Comparison of ENCODE assay signal across 10 cellular contexts in the genomic region with DNA sequence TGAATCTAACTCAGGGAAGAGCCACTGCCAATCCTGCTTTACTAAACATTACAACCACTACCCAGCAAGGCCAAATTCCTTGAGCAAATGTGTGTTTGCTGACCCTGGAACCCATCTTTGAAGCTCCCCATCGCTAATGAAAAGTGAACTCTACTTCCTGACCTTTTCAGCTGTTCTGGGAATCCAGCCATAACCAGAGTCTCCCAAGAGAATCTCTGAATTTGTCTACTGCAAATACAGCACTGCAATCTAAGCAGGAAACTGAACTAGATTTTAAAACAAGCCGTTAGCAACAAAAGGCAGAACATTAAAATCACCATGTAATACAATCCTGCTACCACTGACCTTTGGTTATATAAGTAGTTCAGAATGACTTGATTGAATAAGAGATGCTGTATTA.
DNase-seq lines count a peak whose midpoint lies in the region; ATAC-seq and TF ChIP-seq lines count a peak whose summit lies in the region.
"Had no signal": no experiment of that assay in that cellular context is flagged by ENCODE, and none has a peak within 500 bp of the region (broad histone marks: within the 10 kb centered on the region; RNA-seq: fewer than 3 reads in every experiment).

No MANE protein-coding gene starts in this region.

- peaks cover 11% of the 10 kb centered on the region; the same call in 1 of the 2 replicates for H4K20me1 ChIP-seq in IMR-90 (ENCODE audit: insufficient read depth, low read length)

- no peak overlapping the region for H2BK15ac ChIP-seq in IMR-90 (ENCODE audit: low read depth, low read length)

- intact Hi-C loops in IMR-90 (cut with micrococcal nuclease) = no loop called here
- intact Hi-C loops in tibial artery (cut with DNase I; ENCODE audit: low total_unique reads) = no loop called here

- H3K36me3 Mint-ChIP-seq in T-helper 2 cell treated with Interferon-gamma antibody and Interleukin-4, amounts not matched to agents 5 μg/mL and 100 μg/mL, for 36 hours (ENCODE audit: low read depth) = no peaks in the 10 kb centered on the region
- H3K36me3 Mint-ChIP-seq: activated CD8-positive, alpha-beta memory T cell treated with anti-CD3 and anti-CD28 coated beads, Interleukin-2, amount 10 ng/mL, durations not matched to agents 7 days and 5 days had no signal

- BruUV-seq in IMR-90 (replicated peaks; lab: Mats Ljungman, UMichigan) = no TSS peak

- ATAC-seq in IMR-90 (ENCODE audit: low read depth) (peak; percentile 63), HG03521 (IDR thresholded peaks at IDR 0.05; ENCODE audit: unreplicated experiment) (no peak)
- ATAC-seq: activated CD8-positive, alpha-beta memory T cell treated with anti-CD3 and anti-CD28 coated beads, Interleukin-2, amount 10 ng/mL, durations not matched to agents 7 days and 5 days had no signal

- H3K27me3 ChIP-seq in IMR-90 (ENCODE audit: control insufficient read depth, insufficient read depth, low read length) (no peaks in the 10 kb centered on the region), liver (ENCODE audit: control insufficient read depth in 4 of 4, insufficient read depth in 4 of 4, low read length in 3 of 4) (no peaks in the 10 kb centered on the region), tibial artery (no peaks in the 10 kb centered on the region)

- H3K4me1 ChIP-seq in IMR-90 (ENCODE audit: control insufficient read depth, insufficient read depth, low read length) (peaks cover 8% of the 10 kb centered on the region), liver (ENCODE audit: control insufficient read depth in 4 of 4, insufficient read depth in 4 of 4, low read length in 3 of 4) (peaks cover 0 to 26% (median 20%) of the 10 kb centered on the region in 4 donors), tibial artery (peaks cover 0 to 25% (median 15%) of the 10 kb centered on the region in 4 donors)

- peak overlapping the region; percentile 15 for H3K4me2 ChIP-seq in IMR-90 (ENCODE audit: low read depth, low read length)

- no peak overlapping the region; the same call in 1 of the 2 replicates for H2BK20ac ChIP-seq in IMR-90 (ENCODE audit: low read depth, low read length)

- DNase-seq in IMR-90 (peak; percentile 84), brain pericyte (ENCODE audit: low read depth, low spot score) (peak; percentile 94), tibial artery (no peak), T-helper 9 cell (no peak)
- no peak for DNase-seq in T-helper 2 cell treated with Interferon-gamma antibody and Interleukin-4, amounts not matched to agents 5 μg/mL and 100 μg/mL, for 36 hours (ENCODE audit: low spot score)
- DNase-seq: activated CD8-positive, alpha-beta memory T cell treated with anti-CD3 and anti-CD28 coated beads, Interleukin-2, amount 10 ng/mL, durations not matched to agents 7 days and 5 days; NCI-H1930; stimulated activated CD4-positive, alpha-beta T cell treated with anti-CD3 and anti-CD28 coated beads, Interleukin-12 subunit alpha, Interleukin-12 subunit beta, amount 100 ng/mL, for 4 hours had no signal

- no peak overlapping the region for H3K27ac Mint-ChIP-seq in T-helper 2 cell treated with Interferon-gamma antibody and Interleukin-4, amounts not matched to agents 5 μg/mL and 100 μg/mL, for 36 hours
- H3K27ac Mint-ChIP-seq: activated CD8-positive, alpha-beta memory T cell treated with anti-CD3 and anti-CD28 coated beads, Interleukin-2, amount 10 ng/mL, durations not matched to agents 7 days and 5 days had no signal

- H4K8ac ChIP-seq in IMR-90 (ENCODE audit: low read depth in 2 of 2, low read length in 2 of 2) = no peak overlapping the region

- CTCF ChIA-PET in IMR-90 (lab: Yijun Ruan, JAX) = interaction anchor here (0.9 to 1.1 kb wide), 3 partner anchors 10 to 292 kb away, joined by 3 to 4 read pairs (median 4); no protein-coding TSS in a partner anchor

- H3K9me3 ChIP-seq in IMR-90 (ENCODE audit: control insufficient read depth, insufficient read depth, low read length) = no peaks in the 10 kb centered on the region
- H3K9me3 ChIP-seq in liver (ENCODE audit: control insufficient read depth in 4 of 4, low read length in 3 of 4) = no peaks in the 10 kb centered on the region
- H3K9me3 ChIP-seq in tibial artery = no peaks in the 10 kb centered on the region

- 0 out of 2 replicates have a peak, but pooled peaks cover 3% of the 10 kb centered on the region for H3K9me1 ChIP-seq in IMR-90 (ENCODE audit: insufficient read depth, low read length)

- no peak for TF ChIP-seq CTCF in IMR-90 (conservative IDR thresholded peaks at IDR 0.05; ENCODE audit: low read depth, low read length)
- TF ChIP-seq CTCF in liver (IDR thresholded peaks at IDR 0.05; ENCODE audit: low read depth, low read length, missing input control) = no peak
- no peak for TF ChIP-seq CTCF in tibial artery (IDR thresholded peaks at IDR 0.05)

- H3K14ac ChIP-seq in IMR-90 (replicated peaks; ENCODE audit: low read depth, low read length) = no peak overlapping the region; the same call in 1 of the 2 replicates

- TF ChIP-seq RAD21 in IMR-90 (IDR thresholded peaks at IDR 0.05; ENCODE audit: low read length) (no peak), liver (IDR thresholded peaks at IDR 0.05) (peak; percentile 60 to 70)

- H4K91ac ChIP-seq in IMR-90 (ENCODE audit: insufficient read depth, low read depth, low read length) = no peak overlapping the region

- H3K9ac ChIP-seq in IMR-90 (ENCODE audit: low read depth, low read length) (no peak overlapping the region), liver (ENCODE audit: low read depth in 1 of 2, low read length in 2 of 2) (no peak overlapping the region)

- in situ Hi-C loops in IMR-90 (cut with MboI; ENCODE audit: low sequenced_read_pairs) = loop anchor here (25.0 kb wide), 1 partner anchor 1192 kb away; no protein-coding TSS in a partner anchor

- 0 out of 2 replicates have a peak overlapping the region, but pooled peaks have one; percentile 2 for H3K23ac ChIP-seq in IMR-90 (ENCODE audit: low read depth, low read length)

- POLR2A ChIA-PET in IMR-90 (lab: Charles Lee; ENCODE audit: unreplicated experiment) = no interaction called here

- no peak overlapping the region for H3K4me3 ChIP-seq in IMR-90 (ENCODE audit: insufficient read depth, low read depth, low read length)
- no peak overlapping the region for H3K4me3 ChIP-seq in liver (ENCODE audit: low read depth in 1 of 3, low read length in 3 of 3)
- H3K4me3 ChIP-seq in tibial artery = no peak overlapping the region

- H2BK5ac ChIP-seq in IMR-90 (ENCODE audit: low read depth, low read length, poor library complexity, severe bottlenecking) = peak overlapping the region; percentile 40

- no peaks in the 10 kb centered on the region for H3K9me3 Mint-ChIP-seq in T-helper 2 cell treated with Interferon-gamma antibody and Interleukin-4, amounts not matched to agents 5 μg/mL and 100 μg/mL, for 36 hours

- no peak overlapping the region for H3K4ac ChIP-seq in IMR-90 (ENCODE audit: low read depth, low read length)

- peak overlapping the region; percentile 1; the same call in 1 of the 2 replicates for H2BK120ac ChIP-seq in IMR-90 (ENCODE audit: low read depth, low read length)

- no peaks in the 10 kb centered on the region for H3K36me3 ChIP-seq in IMR-90 (ENCODE audit: control insufficient read depth, insufficient read depth, low read length)
- no peaks in the 10 kb centered on the region for H3K36me3 ChIP-seq in liver (ENCODE audit: control insufficient read depth in 4 of 4, insufficient read depth in 3 of 4, low read depth in 1 of 4, low read length in 3 of 4)
- no peaks in the 10 kb centered on the region for H3K36me3 ChIP-seq in tibial artery

- H3K79me1 ChIP-seq in IMR-90 (ENCODE audit: low read depth in 1 of 2, low read length in 2 of 2) = peaks cover 17 to 21% of the 10 kb centered on the region in 2 experiments; a peak in 3 of 4 replicates

- dilution Hi-C loops in IMR-90 (cut with HindIII; ENCODE audit: low sequenced_read_pairs, unreplicated experiment) = no loop called here

- H4K5ac ChIP-seq in IMR-90 (ENCODE audit: low read depth, low read length) = no peak overlapping the region

- 0% methylated on average over 1 of the region's 2 CpGs; no CpG with 5 or more reads in 1 of the 2 experiments for WGBS in IMR-90 (ENCODE audit: extremely low coverage in 2 of 2, insufficient read length in 1 of 2), 2 experiments
- 17% methylated on average over 2 of the region's 2 CpGs for WGBS in liver

- no peak overlapping the region for H2AFZ ChIP-seq in IMR-90 (replicated peaks; ENCODE audit: low read length, poor library complexity)

- no peak overlapping the region for H2AK9ac ChIP-seq in IMR-90 (replicated peaks; ENCODE audit: low read depth, low read length, poor library complexity)

- H3K56ac ChIP-seq in IMR-90 (ENCODE audit: extremely low read depth, insufficient read depth, low read length) = no peak overlapping the region

- no peak for TF ChIP-seq POLR2A in IMR-90 (IDR thresholded peaks at IDR 0.05; ENCODE audit: low read depth, low read length)

- H3K18ac ChIP-seq in IMR-90 (ENCODE audit: low read depth, low read length) = no peak overlapping the region

- no peak overlapping the region for H2AK5ac ChIP-seq in IMR-90 (ENCODE audit: low read depth, low read length)

- H3K27me3 Mint-ChIP-seq in T-helper 2 cell treated with Interferon-gamma antibody and Interleukin-4, amounts not matched to agents 5 μg/mL and 100 μg/mL, for 36 hours (ENCODE audit: low read depth) = no peaks in the 10 kb centered on the region
- H3K27me3 Mint-ChIP-seq: activated CD8-positive, alpha-beta memory T cell treated with anti-CD3 and anti-CD28 coated beads, Interleukin-2, amount 10 ng/mL, durations not matched to agents 7 days and 5 days had no signal

- no peak overlapping the region for H3K4me3 Mint-ChIP-seq in T-helper 2 cell treated with Interferon-gamma antibody and Interleukin-4, amounts not matched to agents 5 μg/mL and 100 μg/mL, for 36 hours
- H3K4me3 Mint-ChIP-seq: activated CD8-positive, alpha-beta memory T cell treated with anti-CD3 and anti-CD28 coated beads, Interleukin-2, amount 10 ng/mL, durations not matched to agents 7 days and 5 days had no signal

- no peaks in the 10 kb centered on the region for H3K4me1 Mint-ChIP-seq in T-helper 2 cell treated with Interferon-gamma antibody and Interleukin-4, amounts not matched to agents 5 μg/mL and 100 μg/mL, for 36 hours (ENCODE audit: low read depth)

- H3K27ac ChIP-seq in IMR-90 (ENCODE audit: insufficient read depth, low read length) (peak overlapping the region; percentile 68; the same call in 1 of the 2 replicates), liver (ENCODE audit: low read depth in 1 of 2, low read length in 2 of 2) (peak overlapping the region; percentile 7 to 19), tibial artery (peak overlapping the region; percentile 20 to 42)

TF ChIP-seq in IMR-90, 13 proteins besides CTCF, POLR2A, EP300 and RAD21:
- TF ChIP-seq MAFK (IDR thresholded peaks at IDR 0.05; ENCODE audit: low read depth, low read length) = no peak
TF ChIP-seq in IMR-90: peak in this region for 0.

TF ChIP-seq in liver, 16 proteins besides CTCF, POLR2A, EP300 and RAD21 (continues in another document):
- peak; percentile 49 for TF ChIP-seq HNF4G (IDR thresholded peaks at IDR 0.05)
- TF ChIP-seq EGR1 (IDR thresholded peaks at IDR 0.05; ENCODE audit: low read depth in 2 of 2) = peak in 1 of 2 donors; percentile 42
- TF ChIP-seq, protein P1, sequence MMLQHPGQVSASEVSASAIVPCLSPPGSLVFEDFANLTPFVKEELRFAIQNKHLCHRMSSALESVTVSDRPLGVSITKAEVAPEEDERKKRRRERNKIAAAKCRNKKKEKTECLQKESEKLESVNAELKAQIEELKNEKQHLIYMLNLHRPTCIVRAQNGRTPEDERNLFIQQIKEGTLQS (IDR thresholded peaks at IDR 0.05) = peak; percentile 40
- TF ChIP-seq NR2F2 (IDR thresholded peaks at IDR 0.05) = peak; percentile 98

Comparison
In these comparisons a context has a peak if more than half of its experiments do, and no peak if none do; other contexts are left out.
1. DNase-seq: peak in IMR-90 (single experiment) and brain pericyte (single experiment); none in tibial artery (0 of 2), T-helper 2 cell treated with Interferon-gamma antibody and Interleukin-4, amounts not matched to agents 5 μg/mL and 100 μg/mL, for 36 hours (single experiment) and T-helper 9 cell (single experiment).
2. H3K27ac ChIP-seq: peak in every context shown above with its lines; median percentile 68 in IMR-90; 31 in tibial artery; 13 in liver.